In the genomic region with DNA sequence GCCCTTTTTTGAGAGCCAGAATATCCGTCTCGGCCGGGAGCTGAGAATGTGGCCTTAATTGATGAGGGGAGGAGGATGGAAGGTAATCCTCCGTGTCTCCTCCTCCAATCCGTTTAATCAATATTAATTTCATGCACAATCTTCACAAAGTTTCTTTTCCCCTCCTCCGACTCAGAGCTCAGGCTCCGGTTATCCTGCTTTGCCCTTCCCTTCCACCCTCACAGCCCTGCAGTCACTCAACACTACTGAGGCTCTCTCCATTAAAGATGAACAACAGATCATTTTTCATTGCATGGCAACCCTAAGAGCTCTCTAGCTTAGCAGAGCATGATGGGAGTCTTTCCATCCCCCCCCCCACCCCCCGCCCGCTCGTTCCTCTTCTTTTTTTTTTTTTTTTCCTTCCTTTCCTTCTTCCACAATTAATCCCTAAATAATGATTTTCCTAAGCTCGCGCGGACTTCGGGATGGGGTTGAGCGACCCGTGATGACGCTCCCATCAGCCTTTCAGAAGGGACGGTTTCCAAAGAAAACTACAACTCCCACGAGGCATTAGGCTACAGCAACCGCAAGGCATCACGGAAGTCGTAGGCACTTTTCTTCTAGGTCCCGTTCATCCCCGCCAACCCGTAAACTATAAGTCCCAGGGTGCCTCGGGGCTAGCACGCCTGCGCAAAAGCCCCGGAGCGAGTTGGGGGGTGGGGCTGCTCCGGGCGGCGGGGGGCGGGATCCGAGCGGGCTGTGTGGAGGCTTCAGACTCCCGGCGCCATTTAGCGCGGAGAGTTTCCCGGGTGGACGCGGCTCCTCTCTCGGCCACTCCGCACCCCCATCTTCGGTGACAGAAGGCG, we compare ENCODE assay signal across 8 cellular contexts. TPM values are rescaled to one million over a fixed set of nuclear protein-coding genes. Genes with fewer than 3 reads are reported as not detected.
A peak's percentile ranks its signal among the peaks of the same experiment; 100 is the strongest.
DNase-seq lines count a peak whose midpoint lies in the region; ATAC-seq and TF ChIP-seq lines count a peak whose summit lies in the region.

A gene (plus strand): TSS at position 752 of the 845 bp plus-strand sequence. CDS start 987 bp downstream, outside the sequence.

- H3K9me3 ChIP-seq in BE2C (no peaks in the 10 kb centered on the region), colonic mucosa (no peaks in the 10 kb centered on the region)

- H3K36me3 ChIP-seq in BE2C (peaks cover 7% of the 10 kb centered on the region; the same call in 1 of the 2 replicates), colonic mucosa (no peaks in the 10 kb centered on the region)

- H3K4me3 ChIP-seq in BE2C (ENCODE audit: low read depth, low read length) (peak within 1 kb of the TSS; percentile 96), colonic mucosa (peak within 1 kb of the TSS; percentile 95)

- H3K4me1 ChIP-seq in BE2C: peaks cover 4% of the 10 kb centered on the region; the same call in 1 of the 2 replicates
- peaks cover 11% of the 10 kb centered on the region for H3K4me1 ChIP-seq in colonic mucosa

- H3K27me3 ChIP-seq in BE2C: no peaks in the 10 kb centered on the region
- H3K27me3 ChIP-seq in colonic mucosa: no peaks in the 10 kb centered on the region
- H3K27me3 ChIP-seq in layer of hippocampus (ENCODE audit: control insufficient read depth, insufficient read depth, low read length): no peaks in the 10 kb centered on the region

- ATAC-seq in HG03460 (IDR thresholded peaks at IDR 0.05; ENCODE audit: unreplicated experiment): peak; percentile 48

- TF ChIP-seq CTCF in BE2C (IDR thresholded peaks at IDR 0.05; ENCODE audit: low read depth, low read length) (no peak), colonic mucosa (IDR thresholded peaks at IDR 0.05) (no peak)

- peak within 1 kb of the TSS; percentile 84 to 92 for H3K9ac ChIP-seq in colonic mucosa (ENCODE audit: low read depth in 2 of 2, low read length in 2 of 2)

- intact Hi-C loops in colonic mucosa (cut with DNase I): loop anchor here (2.0 to 10.0 kb wide), 2 partner anchors 63 to 181 kb away; no protein-coding TSS in a partner anchor

- peak within 1 kb of the TSS; percentile 98 for H3K27ac ChIP-seq in colonic mucosa
- H3K27ac ChIP-seq in layer of hippocampus (ENCODE audit: low read depth, low read length): peak within 1 kb of the TSS; percentile 94

- peak; percentile 97 for DNase-seq in BE2C
- DNase-seq in GM19240 (ENCODE audit: insufficient read length, low spot score): peak; percentile 65
- DNase-seq in NCI-H526 (lab: John Stamatoyannopoulos, UW): peak; percentile 99
- DNase-seq in activated CD4-positive, alpha-beta T cell treated with anti-CD3 and anti-CD28 coated beads for 48 hours: peak; percentile 98
- DNase-seq in colonic mucosa: peak; percentile 98
- peak; percentile 98 for DNase-seq in stimulated activated CD4-positive, alpha-beta T cell treated with anti-CD3 and anti-CD28 coated beads, Interleukin-1b, Interleukin-23, amount 100 ng/mL, for 48 hours

RNA-seq across cellular contexts. Expression of the gene that starts here (rescaled TPM):
- 66.7 TPM for polyA plus RNA-seq in BE2C (2012; ENCODE audit: insufficient read depth, insufficient read length, low read depth)
- 10 to 100 TPM; 81.8 to 85.8 TPM for total RNA-seq in colonic mucosa

Comparison
In these comparisons a context has a peak if more than half of its experiments do, and no peak if none do; other contexts are left out.
1. Peak in every context shown above with its lines: DNase-seq, ATAC-seq, H3K4me3 ChIP-seq and H3K27ac ChIP-seq.